9 cellular contexts compared by ENCODE assay signal in the genomic region with DNA sequence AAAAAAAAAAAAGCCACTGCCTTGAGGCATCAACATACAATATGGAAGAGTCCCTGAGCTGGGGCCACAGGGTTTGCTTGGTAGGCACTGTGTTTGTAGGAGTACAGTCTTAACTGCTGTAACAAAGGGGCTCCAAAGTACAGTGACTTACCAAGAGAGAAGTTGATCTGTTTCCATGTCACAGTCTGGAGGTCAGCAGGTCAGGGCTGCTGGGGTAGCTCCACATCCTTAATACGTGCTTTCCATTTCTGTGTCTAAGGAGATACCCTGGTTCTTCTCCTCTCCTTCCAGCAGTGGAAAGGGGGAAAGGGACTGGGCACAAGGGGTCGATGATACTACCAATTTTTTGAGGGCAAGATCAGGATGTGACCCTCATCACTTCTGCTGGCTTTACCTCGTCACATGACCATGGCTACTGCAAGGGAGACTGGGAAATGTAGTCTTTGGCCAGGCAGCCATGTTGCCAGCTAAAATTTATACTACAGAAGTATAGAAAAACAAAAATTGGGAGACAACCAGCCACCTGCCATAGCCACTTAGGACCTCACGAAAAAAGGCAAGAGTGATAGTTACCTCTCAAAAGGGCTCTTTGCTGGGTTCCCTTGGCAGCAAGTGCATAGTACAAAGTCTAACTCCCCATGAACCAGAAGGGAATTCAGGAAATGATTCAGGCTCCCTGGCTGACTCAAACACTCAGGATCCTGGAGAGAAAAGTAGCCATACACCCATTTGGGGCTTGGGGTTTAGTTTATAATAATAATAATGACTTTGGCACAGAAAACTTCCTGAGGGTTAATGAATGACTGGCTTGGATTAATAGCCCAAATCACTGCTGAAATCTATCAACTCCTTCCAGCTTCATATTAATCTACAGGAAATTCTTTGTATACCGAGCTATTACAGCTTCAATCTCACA. TPM values are rescaled to one million over a fixed set of nuclear protein-coding genes. Genes with fewer than 3 reads are reported as not detected.
A peak's percentile ranks its signal among the peaks of the same experiment; 100 is the strongest.
DNase-seq lines count a peak whose midpoint lies in the region; ATAC-seq and TF ChIP-seq lines count a peak whose summit lies in the region.
"Had no signal": no experiment of that assay in that cellular context is flagged by ENCODE, and none has a peak within 500 bp of the region (broad histone marks: within the 10 kb centered on the region; RNA-seq: fewer than 3 reads in every experiment).

No MANE protein-coding gene starts in this region.

- no peaks in the 10 kb centered on the region for H3K9me3 ChIP-seq in Peyer's patch
- H3K9me3 ChIP-seq in naive thymus-derived CD4-positive, alpha-beta T cell (ENCODE audit: control insufficient read depth in 2 of 3, low read length in 3 of 3): no peaks in the 10 kb centered on the region

- no peak overlapping the region for H3K4me3 Mint-ChIP-seq in activated T-cell treated with anti-CD3 and anti-CD28 coated beads, Interleukin-2, amount 50 U/mL, for 72 hours
- no peak overlapping the region for H3K4me3 Mint-ChIP-seq in naive thymus-derived CD4-positive, alpha-beta T cell
- H3K4me3 Mint-ChIP-seq: activated T-cell treated with anti-CD3 and anti-CD28 coated beads, Interleukin-2, amount 50 U/mL, for 4 hours had no signal

- no peak for DNase-seq in activated T-cell treated with anti-CD3 and anti-CD28 coated beads, Interleukin-2, amount 50 U/mL, for 72 hours
- no peak for DNase-seq in activated T-cell treated with anti-CD3 and anti-CD28 coated beads for 4 hours
- DNase-seq in Peyer's patch: peak in 1 of 3 donors; percentile 74
- peak; percentile 68 for DNase-seq in epithelial cell of esophagus (ENCODE audit: low read depth)
- peak in 1 of 9 donors; percentile 7 for DNase-seq in naive thymus-derived CD4-positive, alpha-beta T cell
- DNase-seq in NCI-H187 (lab: John Stamatoyannopoulos, UW): no peak
- DNase-seq in AML-193 (lab: John Stamatoyannopoulos, UW): no peak
- DNase-seq: activated T-cell treated with anti-CD3 and anti-CD28 coated beads, Interleukin-2, amount 50 U/mL, for 4 hours had no signal

- peak in 1 of 6 experiments; percentile 3 for TF ChIP-seq CTCF in Peyer's patch (IDR thresholded peaks at IDR 0.05)
- TF ChIP-seq CTCF in epithelial cell of esophagus (IDR thresholded peaks at IDR 0.05; ENCODE audit: insufficient read depth, low read depth, low read length, missing control alignments): no peak

- intact Hi-C loops in naive thymus-derived CD4-positive, alpha-beta T cell (cut with micrococcal nuclease): no loop called here

- peaks cover 0 to 2% of the 10 kb centered on the region in 2 donors for H3K36me3 Mint-ChIP-seq in activated T-cell treated with anti-CD3 and anti-CD28 coated beads, Interleukin-2, amount 50 U/mL, for 72 hours (ENCODE audit: insufficient read depth in 2 of 2)
- peaks cover 6 to 57% (median 46%) of the 10 kb centered on the region in 5 donors for H3K36me3 Mint-ChIP-seq in naive thymus-derived CD4-positive, alpha-beta T cell

- no peaks in the 10 kb centered on the region for H3K27me3 ChIP-seq in Peyer's patch
- no peaks in the 10 kb centered on the region for H3K27me3 ChIP-seq in naive thymus-derived CD4-positive, alpha-beta T cell (ENCODE audit: control insufficient read depth in 2 of 2, insufficient read depth in 2 of 2, low read length in 2 of 2)

- H3K9me3 Mint-ChIP-seq in activated T-cell treated with anti-CD3 and anti-CD28 coated beads, Interleukin-2, amount 50 U/mL, for 72 hours: no peaks in the 10 kb centered on the region
- peaks cover 0 to 6% (median 0%) of the 10 kb centered on the region in 11 donors for H3K9me3 Mint-ChIP-seq in naive thymus-derived CD4-positive, alpha-beta T cell
- H3K9me3 Mint-ChIP-seq: activated T-cell treated with anti-CD3 and anti-CD28 coated beads, Interleukin-2, amount 50 U/mL, for 4 hours had no signal

- no peaks in the 10 kb centered on the region for H3K36me3 ChIP-seq in Peyer's patch
- peaks cover 0 to 12% (median 0%) of the 10 kb centered on the region in 3 experiments for H3K36me3 ChIP-seq in naive thymus-derived CD4-positive, alpha-beta T cell (ENCODE audit: control insufficient read depth in 2 of 3, insufficient read depth in 3 of 3, low read length in 3 of 3)

- no peaks in the 10 kb centered on the region for H3K27me3 Mint-ChIP-seq in activated T-cell treated with anti-CD3 and anti-CD28 coated beads, Interleukin-2, amount 50 U/mL, for 72 hours (ENCODE audit: low read depth)
- H3K27me3 Mint-ChIP-seq in naive thymus-derived CD4-positive, alpha-beta T cell: no peaks in the 10 kb centered on the region

- POLR2A ChIA-PET in naive thymus-derived CD4-positive, alpha-beta T cell (lab: Charles Lee): interaction anchor here (0.6 to 1.8 kb wide), 5 partner anchors 8 to 36 kb away, joined by 3 to 7 read pairs (median 3); no protein-coding TSS in a partner anchor

- H3K4me1 ChIP-seq in Peyer's patch: peaks cover 0 to 41% (median 0%) of the 10 kb centered on the region in 4 donors
- H3K4me1 ChIP-seq in naive thymus-derived CD4-positive, alpha-beta T cell (ENCODE audit: control insufficient read depth in 2 of 2, insufficient read depth in 2 of 2, low read length in 2 of 2): no peaks in the 10 kb centered on the region

- CTCF ChIA-PET in naive thymus-derived CD4-positive, alpha-beta T cell (lab: Charles Lee): interaction anchor here (0.6 to 2.7 kb wide), 2 partner anchors 44 to 120 kb away, joined by 4 to 11 read pairs; no protein-coding TSS in a partner anchor

- no peak for TF ChIP-seq POLR2A in Peyer's patch (IDR thresholded peaks at IDR 0.05)

- H3K4me1 Mint-ChIP-seq in activated T-cell treated with anti-CD3 and anti-CD28 coated beads, Interleukin-2, amount 50 U/mL, for 72 hours (ENCODE audit: low read depth): peaks cover 31% of the 10 kb centered on the region
- H3K4me1 Mint-ChIP-seq in naive thymus-derived CD4-positive, alpha-beta T cell: peaks cover 5 to 39% (median 24%) of the 10 kb centered on the region in 7 donors

- H3K27ac ChIP-seq in Peyer's patch: peak overlapping the region in 3 of 4 donors; percentile 19 to 74 (median 62)
- no peak overlapping the region for H3K27ac ChIP-seq in naive thymus-derived CD4-positive, alpha-beta T cell (ENCODE audit: low read depth, low read length)

- H3K27ac Mint-ChIP-seq in activated T-cell treated with anti-CD3 and anti-CD28 coated beads, Interleukin-2, amount 50 U/mL, for 72 hours: no peak overlapping the region
- H3K27ac Mint-ChIP-seq in naive thymus-derived CD4-positive, alpha-beta T cell: peak overlapping the region in 7 of 9 donors; percentile 17 to 66 (median 41)

- H3K4me3 ChIP-seq in Peyer's patch: no peak overlapping the region
- no peak overlapping the region for H3K4me3 ChIP-seq in epithelial cell of esophagus (ENCODE audit: low read length)
- H3K4me3 ChIP-seq in naive thymus-derived CD4-positive, alpha-beta T cell (ENCODE audit: low read length): no peak overlapping the region

- ATAC-seq in activated T-cell treated with anti-CD3 and anti-CD28 coated beads, Interleukin-2, amount 50 U/mL, for 72 hours (replicated peaks in 1 of 2): peak; percentile 51 to 72
- ATAC-seq in naive thymus-derived CD4-positive, alpha-beta T cell: no peak
- no peak for ATAC-seq in HG02588 (IDR thresholded peaks at IDR 0.05; ENCODE audit: unreplicated experiment)

RNA-seq across cellular contexts. Expression of a gene that starts 52.7 kb away (rescaled TPM):
- total RNA-seq in activated T-cell treated with anti-CD3 and anti-CD28 coated beads, Interleukin-2, amount 50 U/mL, for 72 hours: 100 to 1,000 TPM; 217 to 230 TPM
- total RNA-seq in Peyer's patch: 100 to 1,000 TPM; 178 to 291 (median 203) TPM
- total RNA-seq in naive thymus-derived CD4-positive, alpha-beta T cell: 100 to 1,000 TPM; 123 to 185 (median 157) TPM
- polyA plus RNA-seq in naive thymus-derived CD4-positive, alpha-beta T cell: 100 to 1,000 TPM; 366 to 449 TPM

Comparison
In these comparisons a context has a peak if more than half of its experiments do, and no peak if none do; other contexts are left out.
1. ATAC-seq: peak in activated T-cell treated with anti-CD3 and anti-CD28 coated beads, Interleukin-2, amount 50 U/mL, for 72 hours (2 of 2); none in naive thymus-derived CD4-positive, alpha-beta T cell (single experiment) and HG02588 (single experiment).